ENCODE assay signal across 19 cellular contexts in genomic region chr10:90204956-90205695, GRCh38.
DNase-seq lines count a peak whose midpoint lies in the region; ATAC-seq, FAIRE-seq and TF ChIP-seq lines count a peak whose summit lies in the region.
"Had no signal": no experiment of that assay in that cellular context is flagged by ENCODE, and none has a peak within 500 bp of the region (broad histone marks: within the 10 kb centered on the region; RNA-seq: fewer than 3 reads in every experiment).

No MANE protein-coding gene starts in this region.

- H2BK20ac ChIP-seq in H9 (ENCODE audit: low read depth, low read length, poor library complexity, severe bottlenecking), result no peak overlapping the region

- H3K36me3 Mint-ChIP-seq in astrocyte (ENCODE audit: low read depth, unreplicated experiment), result no peaks in the 10 kb centered on the region
- no peaks in the 10 kb centered on the region; a peak in 1 of 7 replicates for H3K36me3 Mint-ChIP-seq in H9 (ENCODE audit: insufficient read depth in 1 of 3, low read depth in 3 of 3)
- H3K36me3 Mint-ChIP-seq: activated naive CD4-positive, alpha-beta T cell treated with anti-CD3 and anti-CD28 coated beads, Interleukin-2, amount 50 U/mL, for 24 hours; brain had no signal

- H3K14ac ChIP-seq in H9 (ENCODE audit: insufficient read depth, low read length), result no peak overlapping the region

- no peak overlapping the region for H2AK5ac ChIP-seq in H9 (ENCODE audit: insufficient read length, low read length)

- H3K9me3 Mint-ChIP-seq in astrocyte (ENCODE audit: unreplicated experiment) (no peaks in the 10 kb centered on the region), H9 (no peaks in the 10 kb centered on the region; a peak in 2 of 5 replicates)
- H3K9me3 Mint-ChIP-seq: brain; CD4-positive, alpha-beta T cell; neural crest cell; T-helper 1 cell treated with Interleukin-12 subunit alpha and Interleukin-12 subunit beta and Interleukin-4 antibody, amounts not matched to agents 30 μg/mL and 1 μg/mL, for 36 hours had no signal

- no peak overlapping the region for H3K56ac ChIP-seq in H9 (ENCODE audit: insufficient read length, low read depth, low read length)

- ATAC-seq in GM18502 (IDR thresholded peaks at IDR 0.05; ENCODE audit: poor library complexity, unreplicated experiment) (no peak), Right ventricle myocardium superior (ENCODE audit: poor library complexity) (no peak)

- POLR2A ChIA-PET in BJ (lab: Charles Lee), result no interaction called here

- intact Hi-C loops in Right ventricle myocardium superior (cut with DNase I), result no loop called here

- no peaks in the 10 kb centered on the region for H4K20me1 ChIP-seq in astrocyte (ENCODE audit: insufficient read depth, low read length)
- H4K20me1 ChIP-seq in H9 (ENCODE audit: control insufficient read depth, insufficient read depth, insufficient read length), result no peaks in the 10 kb centered on the region

- no peak overlapping the region for H3T11ph ChIP-seq in H9 (ENCODE audit: low read length)

- H2BK5ac ChIP-seq in H9 (ENCODE audit: insufficient read length, low read length), result no peak overlapping the region

- H3K4me3 Mint-ChIP-seq in astrocyte (ENCODE audit: unreplicated experiment), result no peak overlapping the region
- no peak overlapping the region for H3K4me3 Mint-ChIP-seq in H9
- H3K4me3 Mint-ChIP-seq: activated naive CD4-positive, alpha-beta T cell treated with anti-CD3 and anti-CD28 coated beads, Interleukin-2, amount 50 U/mL, for 24 hours; brain; CD4-positive, alpha-beta T cell; neural crest cell; T-helper 1 cell treated with Interleukin-12 subunit alpha and Interleukin-12 subunit beta and Interleukin-4 antibody, amounts not matched to agents 30 μg/mL and 1 μg/mL, for 36 hours had no signal

- no peaks in the 10 kb centered on the region for H3K9me3 ChIP-seq in astrocyte (ENCODE audit: insufficient read depth, low read depth, low read length)
- H3K9me3 ChIP-seq in H9 (ENCODE audit: control insufficient read depth, low read depth, low read length), result no peaks in the 10 kb centered on the region
- H3K9me3 ChIP-seq: left ventricle myocardium inferior, prostate gland had no signal

- H3K36me3 ChIP-seq in BJ (ENCODE audit: control insufficient read depth, insufficient read depth, low read length) (no peaks in the 10 kb centered on the region), astrocyte (ENCODE audit: insufficient read depth, low read length) (no peaks in the 10 kb centered on the region)
- H3K36me3 ChIP-seq: left ventricle myocardium inferior, prostate gland had no signal

- CTCF ChIA-PET in BJ (lab: Yijun Ruan, JAX), result interaction anchor here (1.0 to 1.6 kb wide), 2 partner anchors 8 to 14 kb away, joined by 3 to 4 read pairs; no protein-coding TSS in a partner anchor

- no peaks in the 10 kb centered on the region for H3K79me1 ChIP-seq in H9 (ENCODE audit: insufficient read depth, low read depth, low read length, poor library complexity, severe bottlenecking)

- no peaks in the 10 kb centered on the region for H3K23me2 ChIP-seq in H9 (ENCODE audit: insufficient read length, low read depth, low read length, poor library complexity, severe bottlenecking)

- H3K23ac ChIP-seq in H9 (ENCODE audit: insufficient read length, low read depth, low read length), result no peak overlapping the region

- no peak overlapping the region for H4K91ac ChIP-seq in H9 (ENCODE audit: insufficient read length, low read depth, low read length)

- no peak overlapping the region for H2BK12ac ChIP-seq in H9 (ENCODE audit: insufficient read length, low read depth, low read length)

- no peak overlapping the region for H3K4me2 ChIP-seq in astrocyte (ENCODE audit: low read length)
- no peak overlapping the region for H3K4me2 ChIP-seq in H9 (ENCODE audit: insufficient read depth, insufficient read length, low read length)
- H3K4me2 ChIP-seq: smooth muscle cell had no signal

- no peak overlapping the region for H2BK120ac ChIP-seq in H9 (ENCODE audit: low read depth, low read length, poor library complexity, severe bottlenecking)

- H3K4me3 ChIP-seq in BJ (ENCODE audit: low read depth, low read length) (no peak overlapping the region), astrocyte (ENCODE audit: insufficient read depth, low read depth, low read length) (no peak overlapping the region), fibroblast of villous mesenchyme (ENCODE audit: low read depth, low read length) (no peak overlapping the region)
- H3K4me3 ChIP-seq: left ventricle myocardium inferior, prostate gland, smooth muscle cell had no signal

- H3K4ac ChIP-seq in H9 (ENCODE audit: low read depth, low read length), result no peak overlapping the region

- no peak overlapping the region for H4K8ac ChIP-seq in H9 (replicated peaks; ENCODE audit: insufficient read length, low read depth, low read length)

- no peak overlapping the region for H2BK15ac ChIP-seq in H9 (ENCODE audit: low read depth, low read length)

- no peak overlapping the region for H3K18ac ChIP-seq in H9 (ENCODE audit: insufficient read length, low read depth, low read length)

- TF ChIP-seq CTCF in BJ (IDR thresholded peaks at IDR 0.05; ENCODE audit: insufficient read depth, low read depth, low read length) (no peak), astrocyte (IDR thresholded peaks at IDR 0.05; ENCODE audit: insufficient read depth, low read depth, low read length) (no peak), fibroblast of villous mesenchyme (IDR thresholded peaks at IDR 0.05; ENCODE audit: insufficient read depth, low read depth, low read length) (no peak), H9 (conservative IDR thresholded peaks at IDR 0.05) (no peak)

- WGBS in H9 (ENCODE audit: extremely low coverage, insufficient read length, low lambda C conversion rate), result no CpG with 5 or more reads among the region's 3 CpGs

- no peak overlapping the region for H3K27ac ChIP-seq in astrocyte (ENCODE audit: low read depth, low read length)
- no peak overlapping the region for H3K27ac ChIP-seq in H9 (ENCODE audit: insufficient read length, low read depth, low read length)
- H3K27ac ChIP-seq: left ventricle myocardium inferior, prostate gland had no signal

- no peaks in the 10 kb centered on the region for H3K27me3 Mint-ChIP-seq in astrocyte (ENCODE audit: low read depth, unreplicated experiment)
- no peaks in the 10 kb centered on the region for H3K27me3 Mint-ChIP-seq in H9 (ENCODE audit: low read depth)
- H3K27me3 Mint-ChIP-seq: activated naive CD4-positive, alpha-beta T cell treated with anti-CD3 and anti-CD28 coated beads, Interleukin-2, amount 50 U/mL, for 24 hours; brain; CD4-positive, alpha-beta T cell had no signal

- H3K4me1 Mint-ChIP-seq in astrocyte (ENCODE audit: low read depth, unreplicated experiment), result no peaks in the 10 kb centered on the region
- no peaks in the 10 kb centered on the region for H3K4me1 Mint-ChIP-seq in H9
- H3K4me1 Mint-ChIP-seq: activated naive CD4-positive, alpha-beta T cell treated with anti-CD3 and anti-CD28 coated beads, Interleukin-2, amount 50 U/mL, for 24 hours; brain; neural crest cell had no signal

- peak; percentile 56 for DNase-seq in BJ (ENCODE audit: low read depth)
- peak; percentile 40 for DNase-seq in HT1080 (ENCODE audit: low read depth)
- peak; percentile 84 for DNase-seq in astrocyte (ENCODE audit: low read depth)
- peak; percentile 51 for DNase-seq in fibroblast of villous mesenchyme (ENCODE audit: low read depth)
- no peak for DNase-seq in DMS153 (lab: John Stamatoyannopoulos, UW)
- DNase-seq in H9, result no peak
- no peak for DNase-seq in Right ventricle myocardium superior
- DNase-seq: activated T-cell treated with anti-CD3 and anti-CD28 coated beads, Interleukin-2, amount 50 U/mL, for 48 hours; CD4-positive, alpha-beta T cell; left ventricle myocardium inferior; NCI-H526; SIG-M5 had no signal

- H3K79me2 ChIP-seq in astrocyte (ENCODE audit: insufficient read depth, low read length), result no peaks in the 10 kb centered on the region
- H3K79me2 ChIP-seq in H9 (ENCODE audit: insufficient read depth, low read length), result no peaks in the 10 kb centered on the region

- no peak overlapping the region for H4K5ac ChIP-seq in H9 (ENCODE audit: insufficient read length, low read depth, low read length)

- no peak overlapping the region for H3K27ac Mint-ChIP-seq in astrocyte (ENCODE audit: unreplicated experiment)
- H3K27ac Mint-ChIP-seq in H9, result no peak overlapping the region
- H3K27ac Mint-ChIP-seq: activated naive CD4-positive, alpha-beta T cell treated with anti-CD3 and anti-CD28 coated beads, Interleukin-2, amount 50 U/mL, for 24 hours; brain; CD4-positive, alpha-beta T cell; T-helper 1 cell treated with Interleukin-12 subunit alpha and Interleukin-12 subunit beta and Interleukin-4 antibody, amounts not matched to agents 30 μg/mL and 1 μg/mL, for 36 hours had no signal

- H3K27me3 ChIP-seq in BJ (ENCODE audit: control insufficient read depth, insufficient read depth, low read length), result 0 out of 2 replicates have a peak, but pooled peaks cover 2% of the 10 kb centered on the region
- no peaks in the 10 kb centered on the region for H3K27me3 ChIP-seq in astrocyte (ENCODE audit: insufficient read depth, low read length)
- H3K27me3 ChIP-seq in H9 (ENCODE audit: insufficient read depth, low read length), result no peaks in the 10 kb centered on the region

- no peak for FAIRE-seq in astrocyte (lab: Jason Lieb, UNC)

- H2AFZ ChIP-seq in astrocyte (ENCODE audit: low read depth, low read length) (no peak overlapping the region), H9 (ENCODE audit: low read length) (no peak overlapping the region)

- no peak overlapping the region for H3K9ac ChIP-seq in astrocyte (ENCODE audit: low read length)
- no peak overlapping the region for H3K9ac ChIP-seq in H9 (ENCODE audit: extremely low read depth, insufficient read length, low read length)

- no peaks in the 10 kb centered on the region for H3K4me1 ChIP-seq in astrocyte (ENCODE audit: insufficient read depth, low read length)
- no peaks in the 10 kb centered on the region for H3K4me1 ChIP-seq in H9 (ENCODE audit: insufficient read depth, low read length)
- H3K4me1 ChIP-seq: left ventricle myocardium inferior, prostate gland had no signal

Comparison
In these comparisons a context has a peak if more than half of its experiments do, and no peak if none do; other contexts are left out.
1. DNase-seq: peak in BJ (single experiment), HT1080 (single experiment), astrocyte (single experiment) and fibroblast of villous mesenchyme (single experiment); none in DMS153 (single experiment), H9 (single experiment) and Right ventricle myocardium superior (single experiment).